ENCODE assay signal across 1 cellular context in genomic region chr5:5419291-5420210, GRCh38.
TF ChIP-seq lines count a peak whose summit lies in the region.

No MANE protein-coding gene starts in this region.

TF ChIP-seq in K562, 482 proteins besides CTCF, POLR2A, EP300 and RAD21 (continued from another document):
- peak; percentile 68; the same call in 1 of the 2 replicates for TF ChIP-seq MBD1 (CRISPR knock-in tag; IDR thresholded peaks at IDR 0.05)
- TF ChIP-seq, protein P1, sequence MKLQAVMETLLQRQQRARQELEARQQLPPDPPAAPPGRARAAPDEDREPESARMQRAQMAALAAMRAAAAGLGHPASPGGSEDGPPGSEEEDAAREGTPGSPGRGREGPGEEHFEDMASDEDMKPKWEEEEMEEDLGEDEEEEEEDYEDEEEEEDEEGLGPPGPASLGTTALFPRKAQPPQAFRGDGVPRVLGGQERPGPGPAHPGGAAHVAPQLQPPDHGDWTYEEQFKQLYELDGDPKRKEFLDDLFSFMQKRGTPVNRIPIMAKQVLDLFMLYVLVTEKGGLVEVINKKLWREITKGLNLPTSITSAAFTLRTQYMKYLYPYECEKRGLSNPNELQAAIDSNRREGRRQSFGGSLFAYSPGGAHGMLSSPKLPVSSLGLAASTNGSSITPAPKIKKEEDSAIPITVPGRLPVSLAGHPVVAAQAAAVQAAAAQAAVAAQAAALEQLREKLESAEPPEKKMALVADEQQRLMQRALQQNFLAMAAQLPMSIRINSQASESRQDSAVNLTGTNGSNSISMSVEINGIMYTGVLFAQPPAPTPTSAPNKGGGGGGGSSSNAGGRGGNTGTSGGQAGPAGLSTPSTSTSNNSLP (IDR thresholded peaks at IDR 0.05; ENCODE audit: borderline replicate concordance, low read depth, low read length) = peak; percentile 48; the same call in 1 of the 2 replicates
- no peak for TF ChIP-seq PRPF4 (IDR thresholded peaks at IDR 0.05; ENCODE audit: insufficient read depth, low read depth, low read length, poor library complexity, severe bottlenecking)
- TF ChIP-seq BRF1 (IDR thresholded peaks at IDR 0.05; ENCODE audit: borderline replicate concordance, extremely low read depth, insufficient read length) = no peak
- TF ChIP-seq TBP (optimal IDR thresholded peaks at IDR 0.05; ENCODE audit: low read depth, low read length) = no peak
- TF ChIP-seq, protein P2, sequence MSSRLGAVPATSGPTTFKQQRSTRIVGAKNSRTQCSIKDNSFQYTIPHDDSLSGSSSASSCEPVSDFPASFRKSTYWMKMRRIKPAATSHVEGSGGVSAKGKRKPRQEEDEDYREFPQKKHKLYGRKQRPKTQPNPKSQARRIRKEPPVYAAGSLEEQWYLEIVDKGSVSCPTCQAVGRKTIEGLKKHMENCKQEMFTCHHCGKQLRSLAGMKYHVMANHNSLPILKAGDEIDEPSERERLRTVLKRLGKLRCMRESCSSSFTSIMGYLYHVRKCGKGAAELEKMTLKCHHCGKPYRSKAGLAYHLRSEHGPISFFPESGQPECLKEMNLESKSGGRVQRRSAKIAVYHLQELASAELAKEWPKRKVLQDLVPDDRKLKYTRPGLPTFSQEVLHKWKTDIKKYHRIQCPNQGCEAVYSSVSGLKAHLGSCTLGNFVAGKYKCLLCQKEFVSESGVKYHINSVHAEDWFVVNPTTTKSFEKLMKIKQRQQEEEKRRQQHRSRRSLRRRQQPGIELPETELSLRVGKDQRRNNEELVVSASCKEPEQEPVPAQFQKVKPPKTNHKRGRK (tag; IDR thresholded peaks at IDR 0.05) = no peak
- TF ChIP-seq, protein P3, sequence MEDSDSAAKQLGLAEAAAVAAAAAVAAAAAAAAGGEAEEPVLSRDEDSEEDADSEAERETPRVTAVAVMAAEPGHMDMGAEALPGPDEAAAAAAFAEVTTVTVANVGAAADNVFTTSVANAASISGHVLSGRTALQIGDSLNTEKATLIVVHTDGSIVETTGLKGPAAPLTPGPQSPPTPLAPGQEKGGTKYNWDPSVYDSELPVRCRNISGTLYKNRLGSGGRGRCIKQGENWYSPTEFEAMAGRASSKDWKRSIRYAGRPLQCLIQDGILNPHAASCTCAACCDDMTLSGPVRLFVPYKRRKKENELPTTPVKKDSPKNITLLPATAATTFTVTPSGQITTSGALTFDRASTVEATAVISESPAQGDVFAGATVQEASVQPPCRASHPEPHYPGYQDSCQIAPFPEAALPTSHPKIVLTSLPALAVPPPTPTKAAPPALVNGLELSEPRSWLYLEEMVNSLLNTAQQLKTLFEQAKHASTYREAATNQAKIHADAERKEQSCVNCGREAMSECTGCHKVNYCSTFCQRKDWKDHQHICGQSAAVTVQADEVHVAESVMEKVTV (CRISPR knock-in tag; IDR thresholded peaks at IDR 0.05) = peak; percentile 72
- TF ChIP-seq MLX (CRISPR knock-in tag; conservative IDR thresholded peaks at IDR 0.05) = no peak
- TF ChIP-seq ZNF140 (CRISPR knock-in tag; IDR thresholded peaks at IDR 0.05) = no peak
- TF ChIP-seq ARID2 (IDR thresholded peaks at IDR 0.05) = peak; percentile 64; the same call in 1 of the 2 replicates
- peak; percentile 87 for TF ChIP-seq DACH1 (IDR thresholded peaks at IDR 0.05; ENCODE audit: partially characterized antibody)
- TF ChIP-seq EHMT2 (IDR thresholded peaks at IDR 0.05) = no peak
- TF ChIP-seq HDAC1 (IDR thresholded peaks at IDR 0.05) = no peak
- no peak for TF ChIP-seq ETV5 (CRISPR knock-in tag; IDR thresholded peaks at IDR 0.05; ENCODE audit: low read depth)
- no peak for TF ChIP-seq ZNF212 (CRISPR knock-in tag; IDR thresholded peaks at IDR 0.05)
- no peak for TF ChIP-seq HMBOX1 (IDR thresholded peaks at IDR 0.05)
- TF ChIP-seq TBL1XR1 (IDR thresholded peaks at IDR 0.05; ENCODE audit: low read length in 2 of 2) = peak in 1 of 2 experiments; percentile 29; a peak in 1 of 4 replicates
TF ChIP-seq in K562: peak in this region for 10.
